In genomic region chr18:58780045-58780444, GRCh38 we compare ENCODE assay signal across 1 cellular context.
TF ChIP-seq lines count a peak whose summit lies in the region.

No MANE protein-coding gene starts in this region.

TF ChIP-seq in HCT116, 20 proteins besides CTCF, POLR2A, EP300 and RAD21 (continued from another document):
- TF ChIP-seq ATF3 (IDR thresholded peaks at IDR 0.05) (no peak), EZH2 (IDR thresholded peaks at IDR 0.05) (no peak), ELF1 (IDR thresholded peaks at IDR 0.05; ENCODE audit: borderline replicate concordance, low read depth) (no peak), ZFX (IDR thresholded peaks at IDR 0.05) (no peak)
